In the genomic region with DNA sequence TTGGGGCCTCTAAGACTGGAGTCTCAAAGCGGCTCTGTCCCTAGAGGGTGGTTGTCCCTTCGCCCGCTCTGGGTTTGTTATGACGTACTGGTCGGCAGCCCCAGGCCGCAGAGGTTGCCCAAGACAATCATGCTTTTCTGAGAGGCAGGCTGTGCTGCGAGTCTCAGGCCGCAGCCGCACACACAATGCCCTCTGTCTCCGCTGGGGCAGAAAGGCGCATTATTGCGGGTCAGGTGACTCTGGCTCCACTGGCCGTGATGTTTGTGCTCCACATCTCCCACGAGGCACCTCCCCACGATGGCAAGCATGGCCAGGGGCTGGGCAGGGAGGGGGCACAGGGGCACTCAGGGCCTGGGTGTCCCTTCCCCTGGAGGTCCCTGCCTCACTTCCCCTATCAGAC, we compare ENCODE assay signal across 15 cellular contexts. TPM values are rescaled to one million over a fixed set of nuclear protein-coding genes. Genes with fewer than 3 reads are reported as not detected.
A peak's percentile ranks its signal among the peaks of the same experiment; 100 is the strongest.
DNase-seq lines count a peak whose midpoint lies in the region; ATAC-seq, FAIRE-seq and TF ChIP-seq lines count a peak whose summit lies in the region.
"Had no signal": no experiment of that assay in that cellular context is flagged by ENCODE, and none has a peak within 500 bp of the region (broad histone marks: within the 10 kb centered on the region; RNA-seq: fewer than 3 reads in every experiment).

No MANE protein-coding gene starts in this region.

- no peak for TF ChIP-seq CTCF in RWPE2 (IDR thresholded peaks at IDR 0.05; ENCODE audit: poor library complexity, severe bottlenecking)
- no peak for TF ChIP-seq CTCF in H1 (IDR thresholded peaks at IDR 0.05; ENCODE audit: control extremely low read depth in 1 of 3, insufficient read depth in 1 of 3, low read depth in 1 of 3, low read length in 3 of 3)

- no peak overlapping the region for H4K91ac ChIP-seq in H1 (replicated peaks; ENCODE audit: insufficient read length, low read length)

- POLR2A ChIA-PET in H1 (lab: Charles Lee; ENCODE audit: partially characterized antibody), result interaction anchor here (0.5 to 1.6 kb wide), 3 partner anchors 11 to 158 kb away, joined by 3 to 4 read pairs (median 3); no protein-coding TSS in a partner anchor

- no peak overlapping the region; the same call in 1 of the 2 replicates for H2BK12ac ChIP-seq in H1 (ENCODE audit: low read depth, low read length)

- H2BK15ac ChIP-seq in H1 (ENCODE audit: low read length), result no peak overlapping the region

- H3K56ac ChIP-seq in H1 (replicated peaks; ENCODE audit: insufficient read length, low read depth, low read length), result no peak overlapping the region

- no peaks in the 10 kb centered on the region for H3K27me3 ChIP-seq in RWPE2 (ENCODE audit: insufficient read depth, poor library complexity, severe bottlenecking)
- H3K27me3 ChIP-seq in H1 (replicated peaks in 1 of 4; ENCODE audit: control insufficient read depth in 3 of 4, extremely low read depth in 1 of 4, insufficient read depth in 3 of 4, low read length in 3 of 4), result peaks cover 0 to 5% (median 0%) of the 10 kb centered on the region in 4 experiments; a peak in 2 of 7 replicates

- no peak overlapping the region for H3K14ac ChIP-seq in H1 (ENCODE audit: insufficient read length)

- no peak for TF ChIP-seq RAD21 in H1 (IDR thresholded peaks at IDR 0.05 in 1 of 2, conservative IDR thresholded peaks at IDR 0.05 in 1 of 2; ENCODE audit: low read depth in 2 of 2, low read length in 2 of 2)

- no peak for ATAC-seq in RWPE2 (ENCODE audit: low read depth)
- ATAC-seq: naive thymus-derived CD4-positive, alpha-beta T cell had no signal

- no peak for TF ChIP-seq POLR2A in H1 (IDR thresholded peaks at IDR 0.05; ENCODE audit: control extremely low read depth in 1 of 2, low read depth in 2 of 2, low read length in 2 of 2)

- FAIRE-seq in H1 (lab: Jason Lieb, UNC), result no peak

- no peaks in the 10 kb centered on the region for H3K9me3 ChIP-seq in RWPE2 (ENCODE audit: severe bottlenecking)
- no peaks in the 10 kb centered on the region for H3K9me3 ChIP-seq in H1 (ENCODE audit: insufficient read depth in 2 of 2, low read depth in 1 of 2, low read length in 1 of 2)
- H3K9me3 ChIP-seq: BLaER1 treated with 17β-estradiol and CSF1 and Interleukin-3, amounts not matched to agents 10 nM and 100 nM had no signal

- no peak overlapping the region for H2AK5ac ChIP-seq in H1 (ENCODE audit: low read depth, low read length)

- H3K9ac ChIP-seq in H1 (replicated peaks in 1 of 4; ENCODE audit: extremely low read depth in 1 of 4, low read depth in 3 of 4, low read length in 3 of 4), result no peak overlapping the region; a peak in 1 of 7 replicates
- H3K9ac ChIP-seq: BLaER1 treated with 17β-estradiol and CSF1 and Interleukin-3, amounts not matched to agents 10 nM and 100 nM had no signal

- no peak overlapping the region for H2AFZ ChIP-seq in H1 (ENCODE audit: low read length)

- H3K79me1 ChIP-seq in H1 (ENCODE audit: low read depth, low read length), result no peaks in the 10 kb centered on the region

- no peaks in the 10 kb centered on the region for H4K20me1 ChIP-seq in H1 (replicated peaks in 1 of 2; ENCODE audit: control insufficient read depth in 1 of 2, insufficient read depth in 2 of 2, low read length in 2 of 2)

- H3K36me3 ChIP-seq in RWPE2 (ENCODE audit: low read depth) (no peaks in the 10 kb centered on the region), H1 (ENCODE audit: control insufficient read depth in 2 of 4, insufficient read depth in 4 of 4, low read length in 3 of 4) (no peaks in the 10 kb centered on the region)
- H3K36me3 ChIP-seq: BLaER1 treated with 17β-estradiol and CSF1 and Interleukin-3, amounts not matched to agents 10 nM and 100 nM had no signal

- no peak overlapping the region for H3K4me2 ChIP-seq in H1 (ENCODE audit: insufficient read depth in 1 of 2, low read depth in 2 of 2, low read length in 2 of 2)

- H3K79me2 ChIP-seq in H1 (ENCODE audit: control insufficient read depth in 1 of 2, insufficient read depth in 2 of 2, low read length in 2 of 2), result no peaks in the 10 kb centered on the region

- CTCF ChIA-PET in H1 (lab: Charles Lee; ENCODE audit: partially characterized antibody), result interaction anchor here (0.9 to 3.1 kb wide), 7 partner anchors 11 to 208 kb away, joined by 3 to 23 read pairs (median 6); no protein-coding TSS in a partner anchor

- H3K27ac ChIP-seq in RWPE2 (ENCODE audit: poor library complexity, severe bottlenecking) (peak overlapping the region; percentile 89), H1 (ENCODE audit: low read depth, low read length) (no peak overlapping the region), substantia nigra (ENCODE audit: low read depth, low read length, poor library complexity, severe bottlenecking) (peak overlapping the region; percentile 97)
- H3K27ac ChIP-seq: BLaER1 treated with 17β-estradiol and CSF1 and Interleukin-3, amounts not matched to agents 10 nM and 100 nM had no signal

- WGBS in H1 (ENCODE audit: extremely low coverage in 1 of 2, insufficient coverage in 1 of 2, insufficient read length in 1 of 2, insufficient replicate concordance in 2 of 2, low coverage in 1 of 2, low lambda C conversion rate in 2 of 2, missing lambda C conversion rate in 1 of 2), 2 experiments, result 94% methylated on average over 15 of the region's 15 CpGs; no CpG with 5 or more reads in 1 of the 2 experiments

- DNase-seq in RWPE2 (ENCODE audit: low spot score) (no peak), H1 (ENCODE audit: low read depth in 1 of 2, low spot score in 2 of 2) (no peak), middle frontal gyrus (ENCODE audit: extremely low spot score, low spot score) (peak; percentile 79), substantia nigra (lab: John Stamatoyannopoulos, UW) (peak; percentile 59 to 95 (median 83)), NCI-H1417 (lab: John Stamatoyannopoulos, UW) (no peak), 8988T (no peak), HT-29 (ENCODE audit: low spot score) (no peak), NCI-H1105 treated with DMSO at 0.1 percent for 48 hours (lab: John Stamatoyannopoulos, UW) (no peak)
- DNase-seq: activated effector memory CD4-positive, alpha-beta T cell treated with anti-CD3 and anti-CD28 coated beads, Interleukin-2, amount 50 U/mL, for 16 hours; H7; naive thymus-derived CD4-positive, alpha-beta T cell; NCI-H1048; NCI-H2227 treated with DMSO at 0.1 percent for 48 hours; PC-3 had no signal

- H3K23ac ChIP-seq in H1 (ENCODE audit: insufficient read length), result no peak overlapping the region

- no peak overlapping the region for H3K4ac ChIP-seq in H1 (replicated peaks; ENCODE audit: insufficient read length, low read depth, low read length)

- no peak overlapping the region for H2BK120ac ChIP-seq in H1 (replicated peaks; ENCODE audit: low read depth, low read length)

- no peak for TF ChIP-seq EP300 in H1 (IDR thresholded peaks at IDR 0.05; ENCODE audit: borderline replicate concordance in 1 of 2, low read depth in 2 of 2, low read length in 2 of 2)

- H4K8ac ChIP-seq in H1 (ENCODE audit: extremely low read depth, insufficient read depth, low read length), result peak overlapping the region; percentile 48

- no peak overlapping the region for H3K18ac ChIP-seq in H1 (ENCODE audit: extremely low read depth, low read length)

- H4K5ac ChIP-seq in H1 (ENCODE audit: insufficient read length, low read depth, low read length), result no peak overlapping the region

- no peak overlapping the region for H3K4me3 ChIP-seq in RWPE2 (ENCODE audit: severe bottlenecking)
- no peak overlapping the region for H3K4me3 ChIP-seq in H1 (ENCODE audit: extremely low read depth in 1 of 4, insufficient read depth in 2 of 4, low read depth in 3 of 4, low read length in 4 of 4)
- H3K4me3 ChIP-seq: BLaER1 treated with 17β-estradiol and CSF1 and Interleukin-3, amounts not matched to agents 10 nM and 100 nM had no signal

- H2BK5ac ChIP-seq in H1 (ENCODE audit: low read depth, low read length), result no peak overlapping the region

- 0 out of 2 replicates have a peak overlapping the region, but pooled peaks have one; percentile 72 for H2BK20ac ChIP-seq in H1 (ENCODE audit: low read length)

- H3K4me1 ChIP-seq in RWPE2 (ENCODE audit: insufficient read depth, poor library complexity, severe bottlenecking), result peaks cover 32% of the 10 kb centered on the region
- peaks cover 0 to 14% (median 6%) of the 10 kb centered on the region in 4 experiments; a peak in 5 of 7 replicates for H3K4me1 ChIP-seq in H1 (replicated peaks in 1 of 4; ENCODE audit: control insufficient read depth in 3 of 4, insufficient read depth in 4 of 4, low read length in 3 of 4)

- no peaks in the 10 kb centered on the region; the same call in 1 of the 2 replicates for H3K23me2 ChIP-seq in H1 (ENCODE audit: low read depth, low read length)

TF ChIP-seq in H1, 55 proteins besides CTCF, POLR2A, EP300 and RAD21:
- TF ChIP-seq CBX5 (IDR thresholded peaks at IDR 0.05; ENCODE audit: low read depth, low read length) (no peak), HDAC2 (IDR thresholded peaks at IDR 0.05; ENCODE audit: borderline replicate concordance in 1 of 2, low read depth in 2 of 2, low read length in 2 of 2) (no peak), CHD2 (IDR thresholded peaks at IDR 0.05; ENCODE audit: low read length) (no peak), GTF2F1 (IDR thresholded peaks at IDR 0.05; ENCODE audit: borderline replicate concordance, low read depth, low read length) (no peak), POLR2AphosphoS5 (IDR thresholded peaks at IDR 0.05; ENCODE audit: low read depth, low read length) (no peak), CBX8 (IDR thresholded peaks at IDR 0.05; ENCODE audit: borderline replicate concordance, low read depth, low read length) (no peak), SAP30 (IDR thresholded peaks at IDR 0.05; ENCODE audit: insufficient read depth, insufficient replicate concordance, low read length) (no peak), RNF2 (IDR thresholded peaks at IDR 0.05; ENCODE audit: borderline replicate concordance, low read depth, low read length, missing control alignments, poor library complexity, severe bottlenecking) (no peak), CHD1 (IDR thresholded peaks at IDR 0.05; ENCODE audit: low read depth, low read length) (no peak), NANOG (IDR thresholded peaks at IDR 0.05; ENCODE audit: insufficient read depth, low read depth, low read length, poor library complexity, severe bottlenecking) (no peak)
TF ChIP-seq in H1: peak in this region for 0.

RNA-seq across cellular contexts. Expression of a gene that starts 21.0 kb away (rescaled TPM):
- total RNA-seq in H1 (2021; fragmentation: NEBNext Ultra II Directional; extraction: Animal tissue kit (Norgen Biotek cat#: 25700)), result 89.1 and 90.6 TPM in 2 replicates
- 43.4 and 52.2 TPM in 2 replicates for polyA plus RNA-seq in H1 (2011; rRNA removed)
- polyA plus RNA-seq in H1 (2011; cell fraction: cytosol; rRNA removed), result 47.9 TPM
- 122 TPM for polyA plus RNA-seq in H1 (2011; cell fraction: nucleus; rRNA removed)
- 38.4 to 58.9 TPM (median 52.0 TPM) in 4 replicates for polyA plus RNA-seq in H1 (2012, experiment 1 of 2)
- 33.1 TPM for polyA plus RNA-seq in H1 (2012, experiment 2 of 2)
- 25.1 TPM for polyA plus RNA-seq in H1 (2013, experiment 1 of 2)
- polyA plus RNA-seq in H1 (2013, experiment 2 of 2), result 24.3 TPM
- polyA minus RNA-seq in H1 (2011; rRNA and poly(A)+ RNA removed), result 67.8 and 88.3 TPM in 2 replicates
- polyA minus RNA-seq in H1 (2011; cell fraction: cytosol; rRNA and poly(A)+ RNA removed), result 45.6 TPM
- polyA minus RNA-seq in H1 (2011; cell fraction: nucleus; rRNA and poly(A)+ RNA removed), result 80.2 TPM
- total RNA-seq in HT-29 (2014; rRNA removed; shearing (Covaris generic)), result 59.2 and 62.9 TPM in 2 replicates

Comparison
In these comparisons a context has a peak if more than half of its experiments do, and no peak if none do; other contexts are left out.
1. DNase-seq: peak in middle frontal gyrus (single experiment) and substantia nigra (49 of 49); none in RWPE2 (single experiment), H1 (0 of 2), NCI-H1417 (0 of 3), 8988T (single experiment), HT-29 (single experiment) and NCI-H1105 treated with DMSO at 0.1 percent for 48 hours (single experiment).